Comparison of ENCODE assay signal across 37 cellular contexts in genomic region chr6:81621816-81622395, GRCh38.
"Had no signal": no experiment of that assay in that cellular context is flagged by ENCODE, and none has a peak within 500 bp of the region (broad histone marks: within the 10 kb centered on the region; RNA-seq: fewer than 3 reads in every experiment).

No MANE protein-coding gene starts in this region.

- H3K9me3 Mint-ChIP-seq: activated naive CD4-positive, alpha-beta T cell treated with anti-CD3 and anti-CD28 coated beads, Interleukin-2, amount 50 U/mL, for 24 hours; brain had no signal

- H3K4me1 ChIP-seq: adrenal gland, Peyer's patch had no signal

- DNase-seq: activated CD4-positive, alpha-beta T cell treated with anti-CD3 and anti-CD28 coated beads for 1 hour; activated CD4-positive, alpha-beta T cell treated with anti-CD3 and anti-CD28 coated beads for 48 hours; activated CD4-positive, alpha-beta T cell treated with anti-CD3 and anti-CD28 coated beads, Interleukin-2, amount 50 U/mL, for 4 hours; activated CD4-positive, CD25-positive, alpha-beta regulatory T cell; activated CD8-positive, alpha-beta T cell treated with anti-CD3 and anti-CD28 coated beads for 36 hours; activated gamma-delta T cell; activated naive CD4-positive, alpha-beta T cell treated with Interleukin-2 at 50 U/mL for 16 hours; activated naive CD8-positive, alpha-beta T cell treated with anti-CD3 and anti-CD28 coated beads, Interleukin-2, amount 10 ng/mL, durations not matched to agents 7 days and 5 days; activated T-cell treated with anti-CD3 and anti-CD28 coated beads, Interleukin-2, amount 50 U/mL, for 1 hour; activated T-cell treated with anti-CD3 and anti-CD28 coated beads, Interleukin-2, amount 50 U/mL, for 72 hours; adrenal gland; caudate nucleus; cerebellar nuclear complex; Kasumi-1; MM.1S; MV-4-11; NCI-H1092; NCI-H1436 treated with DMSO at 0.1 percent for 48 hours; NCI-H187; NCI-H2029 treated with DMSO at 0.1 percent for 48 hours; NCI-H2107; NCI-H2171; NCI-H510A; NCI-H526; NCI-H748 treated with DMSO at 0.1 percent for 48 hours; NK-92 treated with Interleukin-12 subunit alpha and Interleukin-12 subunit beta, amount 100 ng/mL, for 24 hours; PC-3; Peyer's patch; Right ventricle myocardium superior; SW 1271; T-helper 1 cell; T1000; WERI-Rb-1 had no signal

- H3K4me3 ChIP-seq: adrenal gland, Peyer's patch had no signal

- H3K27me3 ChIP-seq: adrenal gland, Peyer's patch had no signal

- H3K27ac Mint-ChIP-seq: activated CD8-positive, alpha-beta T cell treated with anti-CD3 and anti-CD28 coated beads for 36 hours; activated naive CD4-positive, alpha-beta T cell treated with anti-CD3 and anti-CD28 coated beads, Interleukin-2, amount 50 U/mL, for 24 hours; activated naive CD8-positive, alpha-beta T cell treated with anti-CD3 and anti-CD28 coated beads, Interleukin-2, amount 10 ng/mL, durations not matched to agents 7 days and 5 days; activated T-cell treated with anti-CD3 and anti-CD28 coated beads, Interleukin-2, amount 50 U/mL, for 72 hours; activated T-helper 17 cell treated with anti-CD3 and anti-CD28 coated beads, Interleukin-2, amount 50 U/mL, for 72 hours; brain had no signal

- H3K36me3 Mint-ChIP-seq: activated naive CD8-positive, alpha-beta T cell treated with anti-CD3 and anti-CD28 coated beads, Interleukin-2, amount 10 ng/mL, durations not matched to agents 7 days and 5 days; brain had no signal

- H3K27me3 Mint-ChIP-seq: activated CD8-positive, alpha-beta T cell treated with anti-CD3 and anti-CD28 coated beads for 36 hours; activated naive CD4-positive, alpha-beta T cell treated with anti-CD3 and anti-CD28 coated beads, Interleukin-2, amount 50 U/mL, for 24 hours; activated naive CD8-positive, alpha-beta T cell treated with anti-CD3 and anti-CD28 coated beads, Interleukin-2, amount 10 ng/mL, durations not matched to agents 7 days and 5 days; activated T-helper 17 cell treated with anti-CD3 and anti-CD28 coated beads, Interleukin-2, amount 50 U/mL, for 72 hours; brain had no signal

- H3K4me1 Mint-ChIP-seq: activated naive CD4-positive, alpha-beta T cell treated with anti-CD3 and anti-CD28 coated beads, Interleukin-2, amount 50 U/mL, for 24 hours; activated naive CD8-positive, alpha-beta T cell treated with anti-CD3 and anti-CD28 coated beads, Interleukin-2, amount 10 ng/mL, durations not matched to agents 7 days and 5 days; activated T-helper 17 cell treated with anti-CD3 and anti-CD28 coated beads, Interleukin-2, amount 50 U/mL, for 72 hours; brain had no signal

- ATAC-seq: activated CD8-positive, alpha-beta T cell treated with anti-CD3 and anti-CD28 coated beads for 36 hours; activated T-cell treated with anti-CD3 and anti-CD28 coated beads, Interleukin-2, amount 50 U/mL, for 72 hours; activated T-helper 17 cell treated with anti-CD3 and anti-CD28 coated beads, Interleukin-2, amount 50 U/mL, for 72 hours; PC-3 had no signal

- H3K36me3 ChIP-seq: adrenal gland, Peyer's patch, WERI-Rb-1 had no signal

- FAIRE-seq: bronchial epithelial cell had no signal

- H3K9me3 ChIP-seq: adrenal gland, Peyer's patch had no signal

- H3K4me3 Mint-ChIP-seq: activated CD8-positive, alpha-beta T cell treated with anti-CD3 and anti-CD28 coated beads for 36 hours; activated naive CD4-positive, alpha-beta T cell treated with anti-CD3 and anti-CD28 coated beads, Interleukin-2, amount 50 U/mL, for 24 hours; activated naive CD8-positive, alpha-beta T cell treated with anti-CD3 and anti-CD28 coated beads, Interleukin-2, amount 10 ng/mL, durations not matched to agents 7 days and 5 days; activated T-cell treated with anti-CD3 and anti-CD28 coated beads, Interleukin-2, amount 50 U/mL, for 72 hours; activated T-helper 17 cell treated with anti-CD3 and anti-CD28 coated beads, Interleukin-2, amount 50 U/mL, for 72 hours; brain had no signal

- H3K27ac ChIP-seq: adrenal gland, Peyer's patch, WERI-Rb-1 had no signal
